ENCODE assay signal across 2 cellular contexts in the genomic region with DNA sequence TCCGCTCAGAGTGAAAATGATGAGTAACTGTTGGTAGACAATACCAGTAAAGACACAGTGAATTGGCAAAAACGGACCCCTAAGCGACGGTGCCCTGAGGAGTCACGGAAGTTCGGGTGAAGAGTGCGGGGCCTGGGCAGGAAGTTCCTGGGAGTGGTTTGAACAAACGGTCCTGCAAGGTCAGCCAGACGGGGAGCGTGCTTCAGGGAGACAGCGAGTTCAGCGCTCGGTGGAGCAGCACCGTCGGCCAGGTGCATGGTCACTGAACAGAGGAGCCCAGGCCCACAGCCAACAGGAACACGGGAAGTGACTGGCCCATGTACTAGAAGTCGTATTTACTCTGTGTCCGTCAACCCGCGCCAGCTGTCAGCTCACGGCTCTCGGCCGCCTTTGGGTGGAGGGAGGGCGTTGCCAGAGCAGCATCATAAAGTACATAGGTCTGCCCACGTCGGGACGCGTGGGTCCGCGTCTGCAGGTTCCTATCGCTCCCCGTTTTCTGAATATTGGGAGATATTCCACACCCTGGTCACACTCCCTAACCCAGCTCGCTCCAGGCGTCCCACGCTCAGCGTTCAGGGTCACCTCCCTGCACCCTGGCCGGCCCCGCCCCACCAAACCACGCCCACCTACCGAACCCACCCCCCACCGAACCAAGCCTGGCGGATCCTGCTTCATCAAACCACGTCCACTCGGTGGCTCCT.
A peak's percentile ranks its signal among the peaks of the same experiment; 100 is the strongest.
TF ChIP-seq lines count a peak whose summit lies in the region.

No MANE protein-coding gene starts in this region.

TF ChIP-seq in IMR-90, 13 proteins besides CTCF, POLR2A, EP300 and RAD21:
- TF ChIP-seq CEBPB (IDR thresholded peaks at IDR 0.05; ENCODE audit: low read depth, low read length) (no peak), BHLHE40 (IDR thresholded peaks at IDR 0.05; ENCODE audit: low read depth, low read length) (no peak), RCOR1 (IDR thresholded peaks at IDR 0.05; ENCODE audit: insufficient replicate concordance, low read length) (no peak), SMC3 (IDR thresholded peaks at IDR 0.05; ENCODE audit: low read depth, low read length) (no peak), RFX5 (IDR thresholded peaks at IDR 0.05; ENCODE audit: low read depth, low read length) (no peak), MAFK (IDR thresholded peaks at IDR 0.05; ENCODE audit: low read depth, low read length) (no peak), MXI1 (IDR thresholded peaks at IDR 0.05; ENCODE audit: borderline replicate concordance, low read depth, low read length) (no peak), CHD1 (IDR thresholded peaks at IDR 0.05; ENCODE audit: low read depth, low read length) (no peak), FOS (IDR thresholded peaks at IDR 0.05; ENCODE audit: low read depth, low read length) (no peak), MAZ (IDR thresholded peaks at IDR 0.05; ENCODE audit: borderline replicate concordance, low read depth, low read length) (no peak), NFE2L2 (IDR thresholded peaks at IDR 0.05; ENCODE audit: low read depth, low read length) (no peak)
- TF ChIP-seq, protein P1, sequence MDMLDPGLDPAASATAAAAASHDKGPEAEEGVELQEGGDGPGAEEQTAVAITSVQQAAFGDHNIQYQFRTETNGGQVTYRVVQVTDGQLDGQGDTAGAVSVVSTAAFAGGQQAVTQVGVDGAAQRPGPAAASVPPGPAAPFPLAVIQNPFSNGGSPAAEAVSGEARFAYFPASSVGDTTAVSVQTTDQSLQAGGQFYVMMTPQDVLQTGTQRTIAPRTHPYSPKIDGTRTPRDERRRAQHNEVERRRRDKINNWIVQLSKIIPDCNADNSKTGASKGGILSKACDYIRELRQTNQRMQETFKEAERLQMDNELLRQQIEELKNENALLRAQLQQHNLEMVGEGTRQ (IDR thresholded peaks at IDR 0.05; ENCODE audit: low read depth, low read length) = no peak
- TF ChIP-seq, protein P2, sequence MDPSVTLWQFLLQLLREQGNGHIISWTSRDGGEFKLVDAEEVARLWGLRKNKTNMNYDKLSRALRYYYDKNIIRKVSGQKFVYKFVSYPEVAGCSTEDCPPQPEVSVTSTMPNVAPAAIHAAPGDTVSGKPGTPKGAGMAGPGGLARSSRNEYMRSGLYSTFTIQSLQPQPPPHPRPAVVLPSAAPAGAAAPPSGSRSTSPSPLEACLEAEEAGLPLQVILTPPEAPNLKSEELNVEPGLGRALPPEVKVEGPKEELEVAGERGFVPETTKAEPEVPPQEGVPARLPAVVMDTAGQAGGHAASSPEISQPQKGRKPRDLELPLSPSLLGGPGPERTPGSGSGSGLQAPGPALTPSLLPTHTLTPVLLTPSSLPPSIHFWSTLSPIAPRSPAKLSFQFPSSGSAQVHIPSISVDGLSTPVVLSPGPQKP (IDR thresholded peaks at IDR 0.05; ENCODE audit: borderline replicate concordance, low read depth, low read length) = no peak

TF ChIP-seq in H1, 55 proteins besides CTCF, POLR2A, EP300 and RAD21:
- no peak for TF ChIP-seq TEAD4 (IDR thresholded peaks at IDR 0.05; ENCODE audit: low read depth, low read length)
- no peak for TF ChIP-seq SP4 (IDR thresholded peaks at IDR 0.05; ENCODE audit: low read length)
- no peak for TF ChIP-seq SP2 (IDR thresholded peaks at IDR 0.05; ENCODE audit: low read length)
- no peak for TF ChIP-seq TCF12 (IDR thresholded peaks at IDR 0.05; ENCODE audit: low read depth, low read length)
- no peak for TF ChIP-seq KDM5A (IDR thresholded peaks at IDR 0.05; ENCODE audit: low read length)
- peak; percentile 19 for TF ChIP-seq KDM4A (IDR thresholded peaks at IDR 0.05; ENCODE audit: low read depth, low read length, severe bottlenecking)
- TF ChIP-seq, protein P3, sequence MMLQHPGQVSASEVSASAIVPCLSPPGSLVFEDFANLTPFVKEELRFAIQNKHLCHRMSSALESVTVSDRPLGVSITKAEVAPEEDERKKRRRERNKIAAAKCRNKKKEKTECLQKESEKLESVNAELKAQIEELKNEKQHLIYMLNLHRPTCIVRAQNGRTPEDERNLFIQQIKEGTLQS (IDR thresholded peaks at IDR 0.05; ENCODE audit: insufficient read depth, low read depth, low read length) = no peak
- no peak for TF ChIP-seq SP1 (IDR thresholded peaks at IDR 0.05; ENCODE audit: low read depth, low read length)
- TF ChIP-seq RFX5 (IDR thresholded peaks at IDR 0.05; ENCODE audit: borderline replicate concordance, low read depth, low read length) = no peak
- TF ChIP-seq CBX5 (IDR thresholded peaks at IDR 0.05; ENCODE audit: low read depth, low read length) = no peak
- TF ChIP-seq YY1 (IDR thresholded peaks at IDR 0.05; ENCODE audit: low read depth, low read length) = no peak
- peak; percentile 40 for TF ChIP-seq SAP30 (IDR thresholded peaks at IDR 0.05; ENCODE audit: insufficient read depth, insufficient replicate concordance, low read length)
- no peak for TF ChIP-seq POLR2AphosphoS5 (IDR thresholded peaks at IDR 0.05; ENCODE audit: low read depth, low read length)
- no peak for TF ChIP-seq SIRT6 (IDR thresholded peaks at IDR 0.05; ENCODE audit: low read length)
- TF ChIP-seq HDAC6 (IDR thresholded peaks at IDR 0.05; ENCODE audit: low read depth, low read length) = no peak
- no peak for TF ChIP-seq POU5F1 (IDR thresholded peaks at IDR 0.05; ENCODE audit: low read depth, low read length)
- no peak for TF ChIP-seq FOSL1 (IDR thresholded peaks at IDR 0.05; ENCODE audit: insufficient read depth, low read depth, low read length)
